ENCODE assay signal across 8 cellular contexts in the genomic region with DNA sequence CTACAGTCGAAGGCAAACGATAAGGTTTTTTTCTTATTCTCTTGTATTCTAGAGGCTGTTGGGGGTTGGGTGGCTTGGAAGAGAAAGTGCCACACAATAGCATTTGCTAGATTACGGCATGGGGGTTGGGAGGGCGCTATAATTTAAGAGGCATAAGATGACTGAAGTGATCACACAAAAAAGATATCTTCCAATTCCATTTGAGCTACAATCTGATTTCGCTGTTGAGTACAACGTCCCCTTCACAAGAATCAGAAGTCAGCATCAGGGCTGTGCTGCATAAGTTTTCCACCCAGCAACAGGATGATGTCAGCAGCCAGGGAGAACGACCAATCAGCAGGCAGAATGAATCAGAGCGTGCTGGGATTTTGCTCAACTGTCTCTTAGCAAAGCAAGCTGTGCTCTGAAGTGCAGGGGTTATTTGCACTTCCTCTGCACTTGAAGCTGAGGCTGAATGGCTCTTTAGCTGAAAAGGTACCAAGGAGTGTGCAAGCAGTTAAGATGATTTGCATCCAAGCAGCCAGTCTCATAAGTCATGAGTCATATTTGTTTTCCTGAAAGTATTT. TPM values are rescaled to one million over a fixed set of nuclear protein-coding genes. Genes with fewer than 3 reads are reported as not detected.
DNase-seq lines count a peak whose midpoint lies in the region; ATAC-seq, FAIRE-seq and TF ChIP-seq lines count a peak whose summit lies in the region.

No MANE protein-coding gene starts in this region.

- peaks cover 5% of the 10 kb centered on the region for H3K4me1 ChIP-seq in psoas muscle

- DNase-seq in GM10248 (ENCODE audit: extremely low spot score) (peak; percentile 70), NCI-H1105 (lab: John Stamatoyannopoulos, UW) (peak; percentile 67), T follicular helper cell (ENCODE audit: low read depth) (peak; percentile 74), left ventricle myocardium superior (peak; percentile 64), psoas muscle (peak; percentile 69 to 73), urothelium cell line (ENCODE audit: low spot score) (peak; percentile 87)

- no peaks in the 10 kb centered on the region for H3K9me3 ChIP-seq in psoas muscle

- H3K27me3 ChIP-seq in psoas muscle (ENCODE audit: insufficient read depth in 3 of 3, low read length in 2 of 3), result no peaks in the 10 kb centered on the region

- H3K36me3 ChIP-seq in psoas muscle (ENCODE audit: insufficient read depth in 1 of 2, low read depth in 1 of 2), result no peaks in the 10 kb centered on the region

- peak overlapping the region; percentile 11 for H3K27ac ChIP-seq in angular gyrus (ENCODE audit: low read depth, low read length)
- no peak overlapping the region for H3K27ac ChIP-seq in psoas muscle

- 2 to 4% (median 2%) methylated on average over 8 of the region's 8 CpGs for WGBS in psoas muscle, 3 donors

- CTCF ChIA-PET in GM10248 (lab: Yijun Ruan, JAX), result interaction anchor here (0.7 to 3.2 kb wide), 17 partner anchors 10 to 451 kb away, joined by 3 to 18 read pairs (median 4); a partner anchor contains a TSS

- peak; percentile 96 for FAIRE-seq in urothelium cell line (lab: Jason Lieb, UNC)

- TF ChIP-seq CTCF in GM10248 (IDR thresholded peaks at IDR 0.05; ENCODE audit: control extremely low read depth, extremely low read depth, low read depth, missing control alignments) (no peak), psoas muscle (IDR thresholded peaks at IDR 0.05) (no peak)

- H3K4me3 ChIP-seq in psoas muscle, result peak overlapping the region; percentile 47

- intact Hi-C loops in left ventricle myocardium superior (cut with micrococcal nuclease) (no loop called here), psoas muscle (cut with DNase I) (no loop called here)

- ATAC-seq in HG02588 (IDR thresholded peaks at IDR 0.05; ENCODE audit: unreplicated experiment), result peak; percentile 98
- peak; percentile 99 for ATAC-seq in left ventricle myocardium superior
- peak; percentile 96 to 100 (median 99) for ATAC-seq in psoas muscle

- POLR2A ChIA-PET in GM10248 (lab: Yijun Ruan, JAX), result interaction anchor here (0.8 to 2.8 kb wide), 2 partner anchors 23 to 1081 kb away, joined by 3 to 10 read pairs; a partner anchor contains a TSS

RNA-seq across cellular contexts. Expression of a gene that starts 23.2 kb away (rescaled TPM):
- total RNA-seq in left ventricle myocardium superior, result 5.7 TPM
- total RNA-seq in psoas muscle, result 10 to 100 TPM in 3 of 4 donors, 1 to 10 TPM in 1; 5.3 to 94.6 (median 15.6) TPM
- 1 to 10 TPM in 2 of 3 donors, under 1 TPM in 1; 0.92 to 3.8 (median 1.0) TPM for polyA plus RNA-seq in psoas muscle
